In the genomic region with DNA sequence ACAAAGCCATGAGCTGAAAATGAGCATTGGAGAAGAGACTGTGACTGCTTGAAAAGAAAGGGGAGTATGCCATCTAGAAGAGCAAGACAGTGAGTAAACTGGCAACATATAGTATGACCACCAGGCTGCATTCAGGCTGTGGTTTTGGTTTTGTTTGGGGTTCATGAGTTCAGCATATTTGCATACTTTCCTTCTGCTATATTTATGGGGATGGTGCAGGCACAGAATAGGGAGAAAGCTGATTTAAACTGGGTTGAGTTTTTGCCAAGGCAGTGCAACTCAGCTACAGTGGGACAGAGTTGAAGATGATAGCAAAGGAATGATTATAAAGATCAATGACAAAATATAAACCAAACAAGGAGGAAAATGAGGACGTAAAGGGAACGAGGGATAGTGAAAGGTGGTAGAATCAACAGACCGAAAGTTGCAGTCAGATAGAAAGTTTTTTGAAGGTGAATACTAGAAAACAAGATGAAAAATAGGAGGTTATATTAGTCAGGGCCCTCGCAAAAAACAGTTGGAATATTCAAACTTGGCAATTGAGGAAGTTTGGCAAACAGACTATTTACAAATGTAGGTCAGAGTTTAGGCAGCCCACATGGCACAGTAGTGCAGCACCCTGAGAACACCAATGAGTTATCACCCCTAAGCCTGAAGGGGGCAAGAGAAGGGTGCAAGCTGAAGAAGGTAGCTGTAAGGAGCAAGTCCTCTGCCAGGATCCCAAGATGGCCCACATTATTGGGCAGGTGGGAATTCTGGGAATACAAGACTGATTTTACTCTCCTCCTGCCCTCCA, we compare ENCODE assay signal across 11 cellular contexts.
DNase-seq lines count a peak whose midpoint lies in the region; ATAC-seq and TF ChIP-seq lines count a peak whose summit lies in the region.
"Had no signal": no experiment of that assay in that cellular context is flagged by ENCODE, and none has a peak within 500 bp of the region (broad histone marks: within the 10 kb centered on the region; RNA-seq: fewer than 3 reads in every experiment).

No MANE protein-coding gene starts in this region.

- H3K36me3 ChIP-seq in mesenchymal stem cell (ENCODE audit: control insufficient read depth in 1 of 2, insufficient read depth in 2 of 2, low read depth in 1 of 2, low read length in 2 of 2) (no peaks in the 10 kb centered on the region), psoas muscle (ENCODE audit: insufficient read depth in 1 of 2, low read depth in 1 of 2) (no peaks in the 10 kb centered on the region)

- no peak overlapping the region for H3K14ac ChIP-seq in mesenchymal stem cell (ENCODE audit: low read length in 2 of 2)

- TF ChIP-seq CTCF in psoas muscle (IDR thresholded peaks at IDR 0.05) = no peak

- H2BK15ac ChIP-seq in mesenchymal stem cell (ENCODE audit: low read depth, poor library complexity, severe bottlenecking) = no peak overlapping the region

- H2AK5ac ChIP-seq in mesenchymal stem cell (ENCODE audit: low read length, severe bottlenecking) = no peak overlapping the region

- H3K4ac ChIP-seq in mesenchymal stem cell (ENCODE audit: low read depth in 1 of 2, low read length in 2 of 2) = no peak overlapping the region

- no peaks in the 10 kb centered on the region for H3K79me1 ChIP-seq in mesenchymal stem cell (replicated peaks; ENCODE audit: low read length, poor library complexity, severe bottlenecking)

- no peak overlapping the region for H3K4me3 ChIP-seq in mesenchymal stem cell (ENCODE audit: insufficient read depth in 1 of 2, low read depth in 1 of 2, low read length in 2 of 2)
- no peak overlapping the region for H3K4me3 ChIP-seq in psoas muscle

- H4K91ac ChIP-seq in mesenchymal stem cell (ENCODE audit: low read length) = no peak overlapping the region

- peak; percentile 17 for DNase-seq in mesenchymal stem cell
- no peak for DNase-seq in iPS-NIHi11 (ENCODE audit: low spot score)
- no peak for DNase-seq in psoas muscle
- DNase-seq in SKM-1 treated with dmso at 0.1 percent for 144 hours (lab: John Stamatoyannopoulos, UW; ENCODE audit: unreplicated experiment) = no peak
- DNase-seq: activated CD4-positive, alpha-beta T cell treated with anti-CD3 and anti-CD28 coated beads for 36 hours; naive B cell; NCI-H1694 had no signal

- H2AFZ ChIP-seq in mesenchymal stem cell (ENCODE audit: low read depth, low read length) = no peak overlapping the region

- H3K27ac ChIP-seq in mesenchymal stem cell (ENCODE audit: low read length, poor library complexity, severe bottlenecking) (no peak overlapping the region), psoas muscle (no peak overlapping the region)
- H3K27ac ChIP-seq: HL-60 had no signal

- no peak overlapping the region for H3K4me2 ChIP-seq in mesenchymal stem cell (ENCODE audit: low read length, poor library complexity, severe bottlenecking)

- intact Hi-C loops in psoas muscle (cut with DNase I) = no loop called here

- H2BK120ac ChIP-seq in mesenchymal stem cell (ENCODE audit: low read depth, low read length) = no peak overlapping the region

- H3K4me1 ChIP-seq in mesenchymal stem cell (ENCODE audit: control insufficient read depth, insufficient read depth, low read depth, low read length) (no peaks in the 10 kb centered on the region), psoas muscle (no peaks in the 10 kb centered on the region)

- no peaks in the 10 kb centered on the region for H3K9me3 ChIP-seq in mesenchymal stem cell (ENCODE audit: control insufficient read depth, low read length)
- no peaks in the 10 kb centered on the region for H3K9me3 ChIP-seq in psoas muscle

- H2BK12ac ChIP-seq in mesenchymal stem cell (ENCODE audit: low read length in 2 of 2) = no peak overlapping the region

- H2BK5ac ChIP-seq in mesenchymal stem cell (ENCODE audit: low read depth, low read length, poor library complexity, severe bottlenecking) = no peak overlapping the region

- H3K27me3 ChIP-seq in mesenchymal stem cell (ENCODE audit: control insufficient read depth in 1 of 2, insufficient read depth in 1 of 2, low read length in 2 of 2) (no peaks in the 10 kb centered on the region), psoas muscle (ENCODE audit: insufficient read depth in 3 of 3, low read length in 2 of 3) (no peaks in the 10 kb centered on the region)

- no peak overlapping the region for H3K23ac ChIP-seq in mesenchymal stem cell (ENCODE audit: low read length in 2 of 2)

- peak; percentile 91 for ATAC-seq in GM18873 (IDR thresholded peaks at IDR 0.05; ENCODE audit: low FRiP score, unreplicated experiment)
- peak; percentile 97 for ATAC-seq in GM21786 (IDR thresholded peaks at IDR 0.05; ENCODE audit: unreplicated experiment)
- peak; percentile 87 for ATAC-seq in HG03196 (IDR thresholded peaks at IDR 0.05; ENCODE audit: unreplicated experiment)
- no peak for ATAC-seq in psoas muscle
- ATAC-seq: activated CD4-positive, alpha-beta T cell treated with anti-CD3 and anti-CD28 coated beads for 36 hours had no signal

- H3K9ac ChIP-seq in mesenchymal stem cell (ENCODE audit: low read length) = no peak overlapping the region

- H4K8ac ChIP-seq in mesenchymal stem cell (ENCODE audit: low read length) = no peak overlapping the region

- no peak overlapping the region for H3K18ac ChIP-seq in mesenchymal stem cell (ENCODE audit: low read depth in 1 of 2, low read length in 2 of 2)

- 92% methylated on average over 4 of the region's 4 CpGs for WGBS in mesenchymal stem cell
- WGBS in psoas muscle, 3 donors = 84 to 89% (median 84%) methylated on average over 4 of the region's 4 CpGs

Comparison
In these comparisons a context has a peak if more than half of its experiments do, and no peak if none do; other contexts are left out.
1. ATAC-seq: peak in GM18873 (single experiment), GM21786 (single experiment) and HG03196 (single experiment); none in psoas muscle (0 of 4).